11 cellular contexts compared by ENCODE assay signal in the genomic region with DNA sequence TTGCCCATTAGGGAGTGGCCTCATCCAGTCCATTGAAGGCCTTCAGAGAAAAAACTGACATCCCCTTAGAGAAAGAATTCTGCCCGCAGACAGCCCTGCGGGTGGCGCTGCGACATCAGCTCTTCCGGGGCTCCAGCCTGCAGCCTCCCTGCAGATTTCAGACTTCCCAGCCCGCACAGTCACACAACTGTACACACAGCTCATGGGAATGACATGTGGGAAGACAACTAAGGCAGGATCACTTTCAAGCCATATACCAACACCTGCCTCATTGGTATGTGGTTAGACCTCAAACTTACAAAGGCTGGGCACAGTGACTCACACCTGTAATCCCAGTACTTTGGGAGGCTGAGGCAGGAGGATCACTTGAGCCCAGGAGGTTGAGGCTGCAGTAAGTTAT. TPM values are rescaled to one million over a fixed set of nuclear protein-coding genes. Genes with fewer than 3 reads are reported as not detected.
DNase-seq lines count a peak whose midpoint lies in the region; ATAC-seq and TF ChIP-seq lines count a peak whose summit lies in the region.
"Had no signal": no experiment of that assay in that cellular context is flagged by ENCODE, and none has a peak within 500 bp of the region (broad histone marks: within the 10 kb centered on the region; RNA-seq: fewer than 3 reads in every experiment).

No MANE protein-coding gene starts in this region.

- DNase-seq in DMS53 treated with DMSO at 0.1 percent for 48 hours (lab: John Stamatoyannopoulos, UW; ENCODE audit: unreplicated experiment) (peak; percentile 27), HuH-7.5 (ENCODE audit: low spot score) (peak; percentile 49), astrocyte of the hippocampus (ENCODE audit: low read depth, low spot score) (peak; percentile 40), kidney epithelial cell (ENCODE audit: low read depth) (no peak), mesenteric fat pad (ENCODE audit: low spot score) (no peak), AG20443 (ENCODE audit: low spot score) (no peak), cardiac septum (ENCODE audit: low spot score) (no peak)
- DNase-seq: NCI-H2081 treated with DMSO at 0.1 percent for 48 hours, stomach had no signal

- H3K36me3 ChIP-seq in kidney epithelial cell (ENCODE audit: control insufficient read depth, insufficient read depth, low read length), result no peaks in the 10 kb centered on the region
- H3K36me3 ChIP-seq: stomach had no signal

- no peak for ATAC-seq in GM19023 (IDR thresholded peaks at IDR 0.05; ENCODE audit: unreplicated experiment)

- intact Hi-C loops in cardiac septum (cut with DNase I), result loop anchor here (5.0 kb wide), 1 partner anchor 34 kb away; no protein-coding TSS in a partner anchor

- H3K4me3 ChIP-seq in kidney epithelial cell (ENCODE audit: low read depth, low read length), result no peak overlapping the region
- H3K4me3 ChIP-seq: lung, stomach had no signal

- H3K27me3 ChIP-seq in kidney epithelial cell (ENCODE audit: control insufficient read depth, insufficient read depth, low read length), result no peaks in the 10 kb centered on the region

- peak; percentile 17 for TF ChIP-seq CTCF in kidney epithelial cell (IDR thresholded peaks at IDR 0.05; ENCODE audit: insufficient read depth, low read length, poor library complexity, severe bottlenecking)

RNA-seq across cellular contexts. Expression of a gene that starts 24.8 kb away (rescaled TPM):
- total RNA-seq in kidney epithelial cell (387 and 512 TPM in 2 replicates), mesenteric fat pad (560 TPM), cardiac septum (155 TPM)

RNA-seq across cellular contexts. Expression of a gene that starts 29.1 kb away (rescaled TPM):
- total RNA-seq in kidney epithelial cell, result 2.0 and 7.1 TPM in 2 replicates
- total RNA-seq in mesenteric fat pad, result 138 TPM
- 0.40 TPM for total RNA-seq in cardiac septum
- total RNA-seq: stomach had no signal

Comparison
In these comparisons a context has a peak if more than half of its experiments do, and no peak if none do; other contexts are left out.
1. DNase-seq: peak in DMS53 treated with DMSO at 0.1 percent for 48 hours (single experiment), HuH-7.5 (single experiment) and astrocyte of the hippocampus (single experiment); none in kidney epithelial cell (single experiment), mesenteric fat pad (single experiment), AG20443 (single experiment) and cardiac septum (single experiment).
2. RNA of a gene that starts 29.1 kb away (total RNA-seq): 138 TPM in mesenteric fat pad (single experiment); 2.0 to 7.1 TPM in kidney epithelial cell and 0.40 TPM in cardiac septum (single experiment); every median in the first group is over 10 times any median in the second.